ENCODE assay signal across 32 cellular contexts in genomic region chr17:71909155-71909554, GRCh38.
"Had no signal": no experiment of that assay in that cellular context is flagged by ENCODE, and none has a peak within 500 bp of the region (broad histone marks: within the 10 kb centered on the region; RNA-seq: fewer than 3 reads in every experiment).

No MANE protein-coding gene starts in this region.

- H3K9ac ChIP-seq: KMS-11 had no signal

- H3K36me3 ChIP-seq: MG63 had no signal

- DNase-seq: Karpas-422, Kasumi-1, MG63, MM.1S, MV-4-11, NCI-H1048, NCI-H1092, NCI-H1092 treated with DMSO at 0.1 percent for 48 hours, NCI-H1105, NCI-H1105 treated with DMSO at 0.1 percent for 48 hours, NCI-H1417 treated with DMSO at 0.1 percent for 48 hours, NCI-H1436, NCI-H1436 treated with DMSO at 0.1 percent for 48 hours, NCI-H1694, NCI-H1694 treated with DMSO at 0.1 percent for 48 hours, NCI-H187, NCI-H187 treated with DMSO at 0.1 percent for 48 hours, NCI-H1930, NCI-H2029, NCI-H2029 treated with DMSO at 0.1 percent for 48 hours, NCI-H2081, NCI-H2081 treated with DMSO at 0.1 percent for 48 hours, NCI-H2107, NCI-H2171, NCI-H2171 treated with DMSO at 0.1 percent for 48 hours, NCI-H2227 treated with DMSO at 0.1 percent for 48 hours, NCI-H226, NCI-H345, NCI-H446, NCI-H446 treated with DMSO at 0.1 percent for 48 hours, NCI-H510A had no signal

- H3K4me3 ChIP-seq: MG63 had no signal

- H3K27me3 ChIP-seq: MG63 had no signal

- H3K4me2 ChIP-seq: KMS-11 had no signal

- H3K27ac ChIP-seq: KMS-11 had no signal

- H3K9me3 ChIP-seq: MG63 had no signal
